ENCODE assay signal across 1 cellular context in genomic region chr7:129635300-129636029, GRCh38.
TF ChIP-seq lines count a peak whose summit lies in the region.

No MANE protein-coding gene starts in this region.

TF ChIP-seq in K562, 482 proteins besides CTCF, POLR2A, EP300 and RAD21 (continued from another document and continues in another):
- TF ChIP-seq ZMIZ1 (IDR thresholded peaks at IDR 0.05; ENCODE audit: low read depth in 2 of 2, low read length in 2 of 2) (peak in 1 of 2 experiments; percentile 56; a peak in 1 of 4 replicates), RB1 (IDR thresholded peaks at IDR 0.05; ENCODE audit: low read depth) (peak; percentile 51; the same call in 1 of the 2 replicates), TCF7 (IDR thresholded peaks at IDR 0.05; ENCODE audit: borderline replicate concordance) (no peak), RBM25 (IDR thresholded peaks at IDR 0.05; ENCODE audit: low read depth, low read length, severe bottlenecking) (no peak), ILK (tag; IDR thresholded peaks at IDR 0.05; ENCODE audit: borderline replicate concordance, low read depth) (no peak), U2AF2 (optimal IDR thresholded peaks at IDR 0.05; ENCODE audit: low read depth, low read length) (no peak), FIP1L1 (IDR thresholded peaks at IDR 0.05; ENCODE audit: low read depth, low read length, poor library complexity, severe bottlenecking) (no peak), ETV6 (IDR thresholded peaks at IDR 0.05; ENCODE audit: borderline replicate concordance in 1 of 2, low read depth in 2 of 2, low read length in 1 of 2) (no peak), ETV6 (CRISPR knock-in tag; IDR thresholded peaks at IDR 0.05; ENCODE audit: borderline replicate concordance) (no peak), ZFX (CRISPR knock-in tag; IDR thresholded peaks at IDR 0.05) (peak; percentile 48; the same call in 1 of the 2 replicates), SIN3A (IDR thresholded peaks at IDR 0.05; ENCODE audit: borderline replicate concordance in 2 of 2, control insufficient read depth in 1 of 2, low read depth in 2 of 2, low read length in 2 of 2) (no peak), ZNF23 (CRISPR knock-in tag; IDR thresholded peaks at IDR 0.05) (no peak), BMI1 (IDR thresholded peaks at IDR 0.05; ENCODE audit: low read length) (0 out of 2 replicates have a peak, but pooled peaks have one; percentile 28), FUS (optimal IDR thresholded peaks at IDR 0.05; ENCODE audit: low read depth, low read length) (no peak), CREM (IDR thresholded peaks at IDR 0.05; ENCODE audit: low read depth) (peak; percentile 48; the same call in 1 of the 2 replicates), ZKSCAN8 (CRISPR knock-in tag; IDR thresholded peaks at IDR 0.05) (no peak), ZNF12 (CRISPR knock-in tag; IDR thresholded peaks at IDR 0.05) (no peak), PHF8 (IDR thresholded peaks at IDR 0.05; ENCODE audit: borderline replicate concordance, low read length) (no peak), NBN (IDR thresholded peaks at IDR 0.05; ENCODE audit: low read depth) (0 out of 2 replicates have a peak, but pooled peaks have one; percentile 20), ZNF444 (CRISPR knock-in tag; IDR thresholded peaks at IDR 0.05) (no peak; the same call in 1 of the 2 replicates), HMGXB4 (CRISPR knock-in tag; IDR thresholded peaks at IDR 0.05) (no peak), PRPF4 (IDR thresholded peaks at IDR 0.05; ENCODE audit: insufficient read depth, low read depth, low read length, poor library complexity, severe bottlenecking) (no peak), RCOR1 (IDR thresholded peaks at IDR 0.05; ENCODE audit: borderline replicate concordance in 1 of 2, low read depth in 2 of 2, low read length in 2 of 2) (peak in 1 of 2 experiments; percentile 87; a peak in 2 of 4 replicates), MBD2 (IDR thresholded peaks at IDR 0.05; ENCODE audit: borderline replicate concordance, low read depth) (no peak), ZEB2 (IDR thresholded peaks at IDR 0.05) (no peak), ZFP36 (IDR thresholded peaks at IDR 0.05; ENCODE audit: low read depth, low read length, partially characterized antibody) (no peak), PYGO2 (tag; IDR thresholded peaks at IDR 0.05) (no peak), HSF4 (CRISPR knock-in tag; IDR thresholded peaks at IDR 0.05; ENCODE audit: borderline replicate concordance) (no peak), ZNF274 (IDR thresholded peaks at IDR 0.05; ENCODE audit: borderline replicate concordance, low read depth, low read length) (no peak), RERE (CRISPR knock-in tag; IDR thresholded peaks at IDR 0.05; ENCODE audit: borderline replicate concordance) (no peak), ZNF584 (CRISPR knock-in tag; IDR thresholded peaks at IDR 0.05; ENCODE audit: low read depth) (no peak), EGR1 (conservative IDR thresholded peaks at IDR 0.05) (no peak)
- TF ChIP-seq, protein P1, sequence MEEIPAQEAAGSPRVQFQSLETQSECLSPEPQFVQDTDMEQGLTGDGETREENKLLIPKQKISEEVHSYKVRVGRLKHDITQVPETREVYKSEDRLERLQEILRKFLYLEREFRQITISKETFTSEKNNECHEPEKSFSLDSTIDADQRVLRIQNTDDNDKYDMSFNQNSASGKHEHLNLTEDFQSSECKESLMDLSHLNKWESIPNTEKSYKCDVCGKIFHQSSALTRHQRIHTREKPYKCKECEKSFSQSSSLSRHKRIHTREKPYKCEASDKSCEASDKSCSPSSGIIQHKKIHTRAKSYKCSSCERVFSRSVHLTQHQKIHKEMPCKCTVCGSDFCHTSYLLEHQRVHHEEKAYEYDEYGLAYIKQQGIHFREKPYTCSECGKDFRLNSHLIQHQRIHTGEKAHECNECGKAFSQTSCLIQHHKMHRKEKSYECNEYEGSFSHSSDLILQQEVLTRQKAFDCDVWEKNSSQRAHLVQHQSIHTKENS (CRISPR knock-in tag; IDR thresholded peaks at IDR 0.05): no peak
- TF ChIP-seq, protein P2, sequence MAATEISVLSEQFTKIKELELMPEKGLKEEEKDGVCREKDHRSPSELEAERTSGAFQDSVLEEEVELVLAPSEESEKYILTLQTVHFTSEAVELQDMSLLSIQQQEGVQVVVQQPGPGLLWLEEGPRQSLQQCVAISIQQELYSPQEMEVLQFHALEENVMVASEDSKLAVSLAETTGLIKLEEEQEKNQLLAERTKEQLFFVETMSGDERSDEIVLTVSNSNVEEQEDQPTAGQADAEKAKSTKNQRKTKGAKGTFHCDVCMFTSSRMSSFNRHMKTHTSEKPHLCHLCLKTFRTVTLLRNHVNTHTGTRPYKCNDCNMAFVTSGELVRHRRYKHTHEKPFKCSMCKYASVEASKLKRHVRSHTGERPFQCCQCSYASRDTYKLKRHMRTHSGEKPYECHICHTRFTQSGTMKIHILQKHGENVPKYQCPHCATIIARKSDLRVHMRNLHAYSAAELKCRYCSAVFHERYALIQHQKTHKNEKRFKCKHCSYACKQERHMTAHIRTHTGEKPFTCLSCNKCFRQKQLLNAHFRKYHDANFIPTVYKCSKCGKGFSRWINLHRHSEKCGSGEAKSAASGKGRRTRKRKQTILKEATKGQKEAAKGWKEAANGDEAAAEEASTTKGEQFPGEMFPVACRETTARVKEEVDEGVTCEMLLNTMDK (IDR thresholded peaks at IDR 0.05; ENCODE audit: borderline replicate concordance, insufficient read depth, low read depth, low read length, poor library complexity, severe bottlenecking): peak; percentile 15
- TF ChIP-seq, protein P3, sequence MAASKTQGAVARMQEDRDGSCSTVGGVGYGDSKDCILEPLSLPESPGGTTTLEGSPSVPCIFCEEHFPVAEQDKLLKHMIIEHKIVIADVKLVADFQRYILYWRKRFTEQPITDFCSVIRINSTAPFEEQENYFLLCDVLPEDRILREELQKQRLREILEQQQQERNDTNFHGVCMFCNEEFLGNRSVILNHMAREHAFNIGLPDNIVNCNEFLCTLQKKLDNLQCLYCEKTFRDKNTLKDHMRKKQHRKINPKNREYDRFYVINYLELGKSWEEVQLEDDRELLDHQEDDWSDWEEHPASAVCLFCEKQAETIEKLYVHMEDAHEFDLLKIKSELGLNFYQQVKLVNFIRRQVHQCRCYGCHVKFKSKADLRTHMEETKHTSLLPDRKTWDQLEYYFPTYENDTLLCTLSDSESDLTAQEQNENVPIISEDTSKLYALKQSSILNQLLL (CRISPR knock-in tag; IDR thresholded peaks at IDR 0.05; ENCODE audit: borderline replicate concordance): no peak
- TF ChIP-seq, protein P4, sequence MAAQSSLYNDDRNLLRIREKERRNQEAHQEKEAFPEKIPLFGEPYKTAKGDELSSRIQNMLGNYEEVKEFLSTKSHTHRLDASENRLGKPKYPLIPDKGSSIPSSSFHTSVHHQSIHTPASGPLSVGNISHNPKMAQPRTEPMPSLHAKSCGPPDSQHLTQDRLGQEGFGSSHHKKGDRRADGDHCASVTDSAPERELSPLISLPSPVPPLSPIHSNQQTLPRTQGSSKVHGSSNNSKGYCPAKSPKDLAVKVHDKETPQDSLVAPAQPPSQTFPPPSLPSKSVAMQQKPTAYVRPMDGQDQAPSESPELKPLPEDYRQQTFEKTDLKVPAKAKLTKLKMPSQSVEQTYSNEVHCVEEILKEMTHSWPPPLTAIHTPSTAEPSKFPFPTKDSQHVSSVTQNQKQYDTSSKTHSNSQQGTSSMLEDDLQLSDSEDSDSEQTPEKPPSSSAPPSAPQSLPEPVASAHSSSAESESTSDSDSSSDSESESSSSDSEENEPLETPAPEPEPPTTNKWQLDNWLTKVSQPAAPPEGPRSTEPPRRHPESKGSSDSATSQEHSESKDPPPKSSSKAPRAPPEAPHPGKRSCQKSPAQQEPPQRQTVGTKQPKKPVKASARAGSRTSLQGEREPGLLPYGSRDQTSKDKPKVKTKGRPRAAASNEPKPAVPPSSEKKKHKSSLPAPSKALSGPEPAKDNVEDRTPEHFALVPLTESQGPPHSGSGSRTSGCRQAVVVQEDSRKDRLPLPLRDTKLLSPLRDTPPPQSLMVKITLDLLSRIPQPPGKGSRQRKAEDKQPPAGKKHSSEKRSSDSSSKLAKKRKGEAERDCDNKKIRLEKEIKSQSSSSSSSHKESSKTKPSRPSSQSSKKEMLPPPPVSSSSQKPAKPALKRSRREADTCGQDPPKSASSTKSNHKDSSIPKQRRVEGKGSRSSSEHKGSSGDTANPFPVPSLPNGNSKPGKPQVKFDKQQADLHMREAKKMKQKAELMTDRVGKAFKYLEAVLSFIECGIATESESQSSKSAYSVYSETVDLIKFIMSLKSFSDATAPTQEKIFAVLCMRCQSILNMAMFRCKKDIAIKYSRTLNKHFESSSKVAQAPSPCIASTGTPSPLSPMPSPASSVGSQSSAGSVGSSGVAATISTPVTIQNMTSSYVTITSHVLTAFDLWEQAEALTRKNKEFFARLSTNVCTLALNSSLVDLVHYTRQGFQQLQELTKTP (IDR thresholded peaks at IDR 0.05; ENCODE audit: low read depth in 1 of 2, partially characterized antibody in 2 of 2): no peak
